In the genomic region with DNA sequence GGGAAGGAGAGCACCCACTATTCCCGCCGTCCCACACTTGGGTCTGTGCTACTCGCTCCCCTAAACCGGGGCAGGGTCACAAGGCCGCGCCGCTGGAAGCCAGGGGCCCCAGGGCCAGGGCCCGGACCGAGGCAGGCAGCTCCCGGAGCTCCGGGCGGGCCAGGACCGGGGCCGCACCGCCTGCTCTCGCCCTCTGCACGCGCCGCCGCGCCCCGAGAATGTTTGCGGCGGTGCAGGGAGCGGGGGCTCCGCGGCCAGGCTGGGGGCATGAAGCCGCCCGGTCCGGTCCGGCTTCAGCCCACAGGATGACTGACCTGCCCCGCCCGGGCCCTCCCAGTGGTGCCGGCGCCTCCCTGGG, we compare ENCODE assay signal across 1 cellular context.
TF ChIP-seq lines count a peak whose summit lies in the region.

No MANE protein-coding gene starts in this region.

TF ChIP-seq in WTC11, 78 proteins besides CTCF, POLR2A, EP300 and RAD21 (continued from another document):
- TF ChIP-seq, protein P1, sequence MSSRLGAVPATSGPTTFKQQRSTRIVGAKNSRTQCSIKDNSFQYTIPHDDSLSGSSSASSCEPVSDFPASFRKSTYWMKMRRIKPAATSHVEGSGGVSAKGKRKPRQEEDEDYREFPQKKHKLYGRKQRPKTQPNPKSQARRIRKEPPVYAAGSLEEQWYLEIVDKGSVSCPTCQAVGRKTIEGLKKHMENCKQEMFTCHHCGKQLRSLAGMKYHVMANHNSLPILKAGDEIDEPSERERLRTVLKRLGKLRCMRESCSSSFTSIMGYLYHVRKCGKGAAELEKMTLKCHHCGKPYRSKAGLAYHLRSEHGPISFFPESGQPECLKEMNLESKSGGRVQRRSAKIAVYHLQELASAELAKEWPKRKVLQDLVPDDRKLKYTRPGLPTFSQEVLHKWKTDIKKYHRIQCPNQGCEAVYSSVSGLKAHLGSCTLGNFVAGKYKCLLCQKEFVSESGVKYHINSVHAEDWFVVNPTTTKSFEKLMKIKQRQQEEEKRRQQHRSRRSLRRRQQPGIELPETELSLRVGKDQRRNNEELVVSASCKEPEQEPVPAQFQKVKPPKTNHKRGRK (CRISPR knock-in tag; IDR thresholded peaks at IDR 0.05; ENCODE audit: borderline replicate concordance) = no peak
- TF ChIP-seq ZNF121 (CRISPR knock-in tag; IDR thresholded peaks at IDR 0.05) (peak; percentile 30; the same call in 1 of the 2 replicates), NR1H2 (CRISPR knock-in tag; IDR thresholded peaks at IDR 0.05) (no peak)
